Comparison of ENCODE assay signal across 1 cellular context in genomic region chr1:46176211-46176865, GRCh38.
TF ChIP-seq lines count a peak whose summit lies in the region.

TSS of gene P3R3URF (minus strand) at chr1:46176488. CDS start at chr1:46176471, 17 bp downstream.

TF ChIP-seq in H1, 55 proteins besides CTCF, POLR2A, EP300 and RAD21:
- no peak for TF ChIP-seq ATF3 (IDR thresholded peaks at IDR 0.05; ENCODE audit: insufficient read depth, low read depth, low read length)
- TF ChIP-seq NANOG (IDR thresholded peaks at IDR 0.05; ENCODE audit: insufficient read depth, low read depth, low read length, poor library complexity, severe bottlenecking) = no peak
- TF ChIP-seq TCF12 (IDR thresholded peaks at IDR 0.05; ENCODE audit: low read depth, low read length) = no peak
- TF ChIP-seq CHD1 (IDR thresholded peaks at IDR 0.05; ENCODE audit: low read depth, low read length) = no peak
- TF ChIP-seq TEAD4 (IDR thresholded peaks at IDR 0.05; ENCODE audit: low read depth, low read length) = no peak
- TF ChIP-seq RBBP5 (IDR thresholded peaks at IDR 0.05; ENCODE audit: borderline replicate concordance, low read depth, low read length) = no peak
- no peak for TF ChIP-seq POLR2AphosphoS5 (IDR thresholded peaks at IDR 0.05; ENCODE audit: low read depth, low read length)
- TF ChIP-seq BRCA1 (IDR thresholded peaks at IDR 0.05; ENCODE audit: low read depth, low read length) = no peak
- TF ChIP-seq SP2 (IDR thresholded peaks at IDR 0.05; ENCODE audit: low read length) = no peak
- no peak for TF ChIP-seq ASH2L (IDR thresholded peaks at IDR 0.05; ENCODE audit: low read length)
- no peak for TF ChIP-seq EZH2 (IDR thresholded peaks at IDR 0.05; ENCODE audit: low read depth, low read length, severe bottlenecking)
